Comparison of ENCODE assay signal across 9 cellular contexts in genomic region chr6:156699017-156699421, GRCh38.
DNase-seq lines count a peak whose midpoint lies in the region; ATAC-seq and TF ChIP-seq lines count a peak whose summit lies in the region.
"Had no signal": no experiment of that assay in that cellular context is flagged by ENCODE, and none has a peak within 500 bp of the region (broad histone marks: within the 10 kb centered on the region; RNA-seq: fewer than 3 reads in every experiment).

No MANE protein-coding gene starts in this region.

- peak overlapping the region; percentile 36 for H3K4me3 ChIP-seq in GM12864 (ENCODE audit: low read depth, low read length)
- no peak overlapping the region for H3K4me3 ChIP-seq in fibroblast of pulmonary artery (replicated peaks; ENCODE audit: low read depth, low read length)

- ATAC-seq in left lobe of liver = no peak

- DNase-seq in GM12864 (ENCODE audit: low read depth) = no peak
- DNase-seq in HCEC 1CT = peak; percentile 65
- peak; percentile 63 for DNase-seq in LHCN-M2 (ENCODE audit: low read depth)
- DNase-seq in fibroblast of pulmonary artery (ENCODE audit: low read depth) = peak; percentile 76
- no peak for DNase-seq in left lobe of liver (ENCODE audit: low spot score)
- no peak for DNase-seq in NAMALWA (ENCODE audit: low spot score)
- DNase-seq in posterior cingulate gyrus = no peak
- DNase-seq in NK-92 treated with Interleukin-12 subunit alpha and Interleukin-12 subunit beta, amount 100 ng/mL, for 24 hours (lab: John Stamatoyannopoulos, UW) = no peak
- DNase-seq: activated CD4-positive, alpha-beta T cell treated with anti-CD3 and anti-CD28 coated beads, Interleukin-2, amount 50 U/mL, for 48 hours had no signal

- no peak for TF ChIP-seq CTCF in GM12864 (IDR thresholded peaks at IDR 0.05; ENCODE audit: low read depth, low read length, missing control alignments)
- TF ChIP-seq CTCF in fibroblast of pulmonary artery (IDR thresholded peaks at IDR 0.05; ENCODE audit: low read length, missing control alignments) = no peak

- intact Hi-C loops in posterior cingulate gyrus (cut with DNase I) = no loop called here

Comparison
In these comparisons a context has a peak if more than half of its experiments do, and no peak if none do; other contexts are left out.
1. DNase-seq: peak in HCEC 1CT (single experiment), LHCN-M2 (single experiment) and fibroblast of pulmonary artery (single experiment); none in GM12864 (single experiment), left lobe of liver (single experiment), NAMALWA (single experiment), posterior cingulate gyrus (0 of 10) and NK-92 treated with Interleukin-12 subunit alpha and Interleukin-12 subunit beta, amount 100 ng/mL, for 24 hours (single experiment).